ENCODE assay signal across 9 cellular contexts in the genomic region with DNA sequence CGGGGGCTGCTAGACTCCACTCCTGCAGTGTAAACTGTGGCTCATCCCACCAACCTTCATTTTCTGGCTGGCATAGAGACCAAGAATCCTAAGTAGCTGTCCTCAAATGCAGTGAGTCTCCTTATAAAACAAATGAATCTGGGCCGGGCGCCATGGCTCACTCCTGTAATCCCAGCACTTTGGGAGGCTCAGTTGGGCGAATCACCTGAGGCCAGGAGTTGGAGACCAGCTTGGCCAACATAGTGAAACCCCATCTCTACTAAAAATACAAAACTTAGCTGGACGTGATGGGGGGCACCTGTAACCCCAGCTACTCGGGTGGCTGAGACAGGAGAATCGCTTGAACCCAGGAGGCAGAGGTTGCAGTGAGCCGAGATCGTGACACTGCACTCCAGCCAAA. TPM values are rescaled to one million over a fixed set of nuclear protein-coding genes. Genes with fewer than 3 reads are reported as not detected.
"Had no signal": no experiment of that assay in that cellular context is flagged by ENCODE, and none has a peak within 500 bp of the region (broad histone marks: within the 10 kb centered on the region; RNA-seq: fewer than 3 reads in every experiment).

No MANE protein-coding gene starts in this region.

RNA-seq across cellular contexts. Expression of gene TNFSF14, which starts 29.6 kb away (rescaled TPM):
- total RNA-seq: chondrocyte, dermis blood vessel endothelial cell, endothelial cell of umbilical vein, fibroblast of lung, glomerular endothelial cell had no signal
- polyA plus RNA-seq: endothelial cell of umbilical vein, fibroblast of lung had no signal

RNA-seq across cellular contexts. Expression of gene CD70, which starts 49.4 kb away (rescaled TPM):
- total RNA-seq: body of pancreas, dermis blood vessel endothelial cell, endothelial cell of umbilical vein, fibroblast of lung, fibroblast of villous mesenchyme had no signal
- polyA plus RNA-seq: aorta, endothelial cell of umbilical vein, fibroblast of lung, heart right ventricle had no signal
